In the genomic region with DNA sequence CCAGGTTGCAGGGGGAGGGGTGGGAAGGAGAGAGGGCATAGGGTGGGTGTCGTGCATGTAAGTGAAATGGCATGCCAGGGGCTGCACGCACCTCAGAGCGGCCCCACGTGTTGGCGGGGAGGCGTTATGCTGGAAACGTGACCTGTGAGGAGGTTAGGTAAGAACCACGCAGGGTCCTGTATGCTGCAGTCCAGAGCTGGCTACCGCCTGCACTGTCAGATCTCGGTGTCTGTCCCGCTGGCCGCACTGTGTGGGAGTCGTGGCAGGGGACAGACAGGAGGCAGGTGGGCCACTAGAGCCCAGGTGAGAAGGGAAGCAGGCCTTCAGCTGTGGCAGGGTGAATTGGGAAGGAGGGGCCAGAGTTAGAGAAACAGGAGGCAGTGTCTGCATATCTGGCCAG, we compare ENCODE assay signal across 19 cellular contexts.
DNase-seq lines count a peak whose midpoint lies in the region; ATAC-seq and TF ChIP-seq lines count a peak whose summit lies in the region.
"Had no signal": no experiment of that assay in that cellular context is flagged by ENCODE, and none has a peak within 500 bp of the region (broad histone marks: within the 10 kb centered on the region; RNA-seq: fewer than 3 reads in every experiment).

No MANE protein-coding gene starts in this region.

- peak overlapping the region; percentile 87 to 95 (median 91) for H3K4me2 ChIP-seq in BLaER1 treated with 17β-estradiol and CSF1 and Interleukin-3, amounts not matched to agents 10 nM and 100 nM
- H3K4me2 ChIP-seq: KMS-11 had no signal

- no peaks in the 10 kb centered on the region for H3K9me3 Mint-ChIP-seq in IgD-negative memory B cell
- no peaks in the 10 kb centered on the region for H3K9me3 Mint-ChIP-seq in effector memory CD8-positive, alpha-beta T cell
- H3K9me3 Mint-ChIP-seq: activated naive CD4-positive, alpha-beta T cell treated with anti-CD3 and anti-CD28 coated beads, Interleukin-2, amount 50 U/mL, for 24 hours; CD8-positive, alpha-beta memory T cell had no signal

- H3K4me3 Mint-ChIP-seq in IgD-negative memory B cell, result peak overlapping the region; percentile 77 to 97 (median 90)
- H3K4me3 Mint-ChIP-seq in effector memory CD8-positive, alpha-beta T cell, result no peak overlapping the region
- H3K4me3 Mint-ChIP-seq: activated naive CD4-positive, alpha-beta T cell treated with anti-CD3 and anti-CD28 coated beads, Interleukin-2, amount 50 U/mL, for 24 hours had no signal

- H3K27ac ChIP-seq in BLaER1 treated with 17β-estradiol and CSF1 and Interleukin-3, amounts not matched to agents 10 nM and 100 nM, result peak overlapping the region in 10 of 11 experiments; percentile 50 to 76 (median 64); a peak in 19 of 22 replicates
- peak overlapping the region; percentile 73 for H3K27ac ChIP-seq in neutrophil
- H3K27ac ChIP-seq: GM23248, KMS-11 had no signal

- peak overlapping the region in 8 of 11 experiments; percentile 7 to 66 (median 46); a peak in 8 of 22 replicates for H3K9ac ChIP-seq in BLaER1 treated with 17β-estradiol and CSF1 and Interleukin-3, amounts not matched to agents 10 nM and 100 nM
- H3K9ac ChIP-seq: GM23248, KMS-11 had no signal

- H3K27me3 ChIP-seq in BLaER1 treated with 17β-estradiol and CSF1 and Interleukin-3, amounts not matched to agents 10 nM and 100 nM, result no peaks in the 10 kb centered on the region
- no peaks in the 10 kb centered on the region for H3K27me3 ChIP-seq in neutrophil
- H3K27me3 ChIP-seq: heart left ventricle, right atrium auricular region had no signal

- peaks cover 0 to 30% (median 6%) of the 10 kb centered on the region in 11 experiments; a peak in 11 of 22 replicates for H3K36me3 ChIP-seq in BLaER1 treated with 17β-estradiol and CSF1 and Interleukin-3, amounts not matched to agents 10 nM and 100 nM
- no peaks in the 10 kb centered on the region for H3K36me3 ChIP-seq in neutrophil
- H3K36me3 ChIP-seq: heart left ventricle, right atrium auricular region had no signal

- intact Hi-C loops in head of caudate nucleus (cut with DNase I), result no loop called here

- H3K4me1 ChIP-seq in BLaER1 treated with 17β-estradiol and CSF1 and Interleukin-3, amounts not matched to agents 10 nM and 100 nM, result peaks cover 88 to 100% (median 98%) of the 10 kb centered on the region in 10 experiments
- H3K4me1 ChIP-seq in neutrophil (ENCODE audit: control insufficient read depth in 1 of 2, insufficient read depth in 1 of 2, low read depth in 1 of 2, low read length in 1 of 2), result peaks cover 55 to 56% of the 10 kb centered on the region in 2 experiments

- peaks cover 8% of the 10 kb centered on the region for H3K36me3 Mint-ChIP-seq in IgD-negative memory B cell
- H3K36me3 Mint-ChIP-seq in effector memory CD8-positive, alpha-beta T cell (ENCODE audit: insufficient read depth), result peaks cover 3% of the 10 kb centered on the region
- H3K36me3 Mint-ChIP-seq: activated naive CD4-positive, alpha-beta T cell treated with anti-CD3 and anti-CD28 coated beads, Interleukin-2, amount 50 U/mL, for 24 hours had no signal

- H3K27ac Mint-ChIP-seq in IgD-negative memory B cell, result peak overlapping the region; percentile 84 to 98 (median 98)
- H3K27ac Mint-ChIP-seq in effector memory CD8-positive, alpha-beta T cell, result peak overlapping the region; percentile 82 to 86

- H3K9me3 ChIP-seq in BLaER1 treated with 17β-estradiol and CSF1 and Interleukin-3, amounts not matched to agents 10 nM and 100 nM (replicated peaks in 1 of 11), result no peaks in the 10 kb centered on the region
- H3K9me3 ChIP-seq in neutrophil, result no peaks in the 10 kb centered on the region
- H3K9me3 ChIP-seq: heart left ventricle, right atrium auricular region had no signal

- H3K27me3 Mint-ChIP-seq in IgD-negative memory B cell, result no peaks in the 10 kb centered on the region
- H3K27me3 Mint-ChIP-seq in effector memory CD8-positive, alpha-beta T cell, result no peaks in the 10 kb centered on the region
- H3K27me3 Mint-ChIP-seq: activated naive CD4-positive, alpha-beta T cell treated with anti-CD3 and anti-CD28 coated beads, Interleukin-2, amount 50 U/mL, for 24 hours; CD8-positive, alpha-beta memory T cell had no signal

- H3K4me3 ChIP-seq in BLaER1 treated with 17β-estradiol and CSF1 and Interleukin-3, amounts not matched to agents 10 nM and 100 nM, result peak overlapping the region in 5 of 10 experiments; percentile 19 to 37 (median 31); a peak in 4 of 20 replicates
- no peak overlapping the region for H3K4me3 ChIP-seq in neutrophil (ENCODE audit: low read depth in 1 of 2, low read length in 1 of 2)
- H3K4me3 ChIP-seq: GM23248, right atrium auricular region had no signal

- no peak for DNase-seq in effector memory CD8-positive, alpha-beta T cell
- DNase-seq in nucleus accumbens (lab: John Stamatoyannopoulos, UW) (no peak), middle frontal gyrus (ENCODE audit: extremely low spot score, low spot score) (no peak), head of caudate nucleus (no peak)
- DNase-seq: activated CD4-positive, CD25-positive, alpha-beta regulatory T cell; CD8-positive, alpha-beta memory T cell; GM23248; heart left ventricle; NCI-H1092; NCI-H1930; NCI-H510A treated with DMSO at 0.1 percent for 48 hours had no signal

- peaks cover 29 to 59% (median 50%) of the 10 kb centered on the region in 3 donors for H3K4me1 Mint-ChIP-seq in IgD-negative memory B cell
- peaks cover 44 to 64% of the 10 kb centered on the region in 2 donors for H3K4me1 Mint-ChIP-seq in effector memory CD8-positive, alpha-beta T cell (ENCODE audit: low read depth in 2 of 2)

- peaks cover 12 to 99% (median 88%) of the 10 kb centered on the region in 11 experiments; a peak in 19 of 22 replicates for H4K20me1 ChIP-seq in BLaER1 treated with 17β-estradiol and CSF1 and Interleukin-3, amounts not matched to agents 10 nM and 100 nM

- no peak for TF ChIP-seq CTCF in neutrophil (IDR thresholded peaks at IDR 0.05)

- ATAC-seq in effector memory CD8-positive, alpha-beta T cell (replicated peaks), result no peak
- ATAC-seq in GM18502 (IDR thresholded peaks at IDR 0.05; ENCODE audit: poor library complexity, unreplicated experiment), result no peak
- ATAC-seq: left lobe of liver had no signal

Comparison
In these comparisons a context has a peak if more than half of its experiments do, and no peak if none do; other contexts are left out.
1. H3K4me3 Mint-ChIP-seq: peak in IgD-negative memory B cell (4 of 4); none in effector memory CD8-positive, alpha-beta T cell (0 of 2).